Comparison of ENCODE assay signal across 8 cellular contexts in the genomic region with DNA sequence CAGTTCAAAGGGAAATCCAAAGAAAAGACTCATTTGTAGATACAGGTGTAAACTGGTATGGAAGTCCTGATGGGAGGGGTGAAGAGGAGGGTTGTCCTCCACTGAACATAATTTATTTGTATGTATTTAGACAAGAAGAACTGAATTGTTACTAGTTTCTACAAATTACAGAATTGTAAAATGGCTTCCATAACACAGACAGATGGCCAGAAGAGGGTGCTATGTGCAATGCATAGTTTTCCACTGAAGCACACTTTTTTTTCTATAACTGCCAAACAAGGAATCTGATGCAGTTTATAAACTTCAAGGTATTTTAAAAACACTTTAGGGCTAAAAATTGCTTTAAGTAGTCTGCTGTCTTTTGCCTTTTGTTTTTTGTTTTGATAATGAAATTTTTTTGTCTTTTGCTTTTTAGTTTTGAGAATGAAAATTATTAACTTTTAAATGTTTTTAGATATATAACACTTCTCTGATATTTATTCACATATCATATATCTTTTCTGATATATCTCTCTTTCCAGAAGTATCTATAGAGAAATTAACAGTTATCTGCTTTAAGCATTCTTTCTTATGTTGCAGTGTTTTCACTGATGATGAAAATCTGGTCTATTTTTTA. TPM values are rescaled to one million over a fixed set of nuclear protein-coding genes. Genes with fewer than 3 reads are reported as not detected.
DNase-seq lines count a peak whose midpoint lies in the region; ATAC-seq and TF ChIP-seq lines count a peak whose summit lies in the region.

No MANE protein-coding gene starts in this region.

- no peaks in the 10 kb centered on the region for H3K9me3 ChIP-seq in Panc1 (ENCODE audit: control insufficient read depth, insufficient read depth, low read depth, low read length)
- H3K9me3 ChIP-seq in testis, result no peaks in the 10 kb centered on the region

- H3K4me3 ChIP-seq in Panc1 (ENCODE audit: low read depth in 2 of 2, low read length in 2 of 2) (no peak overlapping the region), testis (no peak overlapping the region)

- H3K4me1 ChIP-seq in Panc1 (ENCODE audit: control insufficient read depth, insufficient read depth, low read length), result no peaks in the 10 kb centered on the region
- no peaks in the 10 kb centered on the region for H3K4me1 ChIP-seq in testis

- in situ Hi-C loops in Panc1 (cut with HindIII; ENCODE audit: low pct_unique_long_range_greater_than_20kb, low sequenced_read_pairs), result no loop called here

- POLR2A ChIA-PET in Panc1 (lab: Charles Lee), result no interaction called here

- H3K27me3 ChIP-seq in Panc1 (ENCODE audit: control insufficient read depth, insufficient read depth, low read length) (no peaks in the 10 kb centered on the region), testis (no peaks in the 10 kb centered on the region)

- TF ChIP-seq CTCF in AG09319 (IDR thresholded peaks at IDR 0.05; ENCODE audit: low read depth, low read length), result peak; percentile 59
- TF ChIP-seq CTCF in Panc1 (IDR thresholded peaks at IDR 0.05), result peak; percentile 68; the same call in 1 of the 2 replicates
- peak; percentile 41 to 48 (median 47) for TF ChIP-seq CTCF in testis (IDR thresholded peaks at IDR 0.05)

- DNase-seq in AG09319 (ENCODE audit: extremely low read depth, low read depth) (no peak), Panc1 (ENCODE audit: low read depth, low spot score) (peak; percentile 12), fibroblast of the conjunctiva (ENCODE audit: low read depth) (peak; percentile 24), testis (peak; percentile 44), islet precursor cell (no peak)

- no TSS peak for BruUV-seq in Panc1 (replicated peaks; lab: Mats Ljungman, UMichigan)

- H3K27ac ChIP-seq in Panc1 (ENCODE audit: low read length) (no peak overlapping the region), testis (no peak overlapping the region)

- no peak for TF ChIP-seq POLR2A in testis (IDR thresholded peaks at IDR 0.05)

- intact Hi-C loops in Panc1 (cut with micrococcal nuclease; ENCODE audit: unreplicated experiment) (loop anchor here (5.0 kb wide), 2 partner anchors 283 to 453 kb away; no protein-coding TSS in a partner anchor), testis (cut with DNase I; ENCODE audit: low total_unique reads) (no loop called here)

- CTCF ChIA-PET in Panc1 (lab: Charles Lee), result no interaction called here

- H3K36me3 ChIP-seq in Panc1 (ENCODE audit: control insufficient read depth, insufficient read depth, low read length) (no peaks in the 10 kb centered on the region), testis (ENCODE audit: low read depth, missing control alignments) (no peaks in the 10 kb centered on the region)

- ATAC-seq in GM18868 (IDR thresholded peaks at IDR 0.05; ENCODE audit: unreplicated experiment) (peak; percentile 51), Panc1 (no peak), HG03432 (IDR thresholded peaks at IDR 0.05; ENCODE audit: unreplicated experiment) (no peak), GM18861 (IDR thresholded peaks at IDR 0.05; ENCODE audit: unreplicated experiment) (no peak)

RNA-seq across cellular contexts. Expression of gene PHYHIPL, which starts 58.5 kb away (rescaled TPM):
- not detected for total RNA-seq in Panc1 (2021; ENCODE audit: unreplicated experiment)
- not detected for polyA plus RNA-seq in Panc1 (2012; ENCODE audit: insufficient read length)
- total RNA-seq in testis, result 10 to 100 TPM; 16.9 to 24.3 TPM
- polyA plus RNA-seq in testis (ENCODE audit: insufficient read depth, low read depth, low replicate concordance), result 78.0 TPM

Comparison
In these comparisons a context has a peak if more than half of its experiments do, and no peak if none do; other contexts are left out.
1. DNase-seq: peak in Panc1 (single experiment), fibroblast of the conjunctiva (single experiment) and testis (single experiment); none in AG09319 (single experiment) and islet precursor cell (single experiment).
2. RNA of gene PHYHIPL, which starts 58.5 kb away (total RNA-seq): 16.9 to 24.3 TPM in testis; not detected in Panc1 (single experiment); every median in the first group is over 10 times any median in the second.
3. Peak in every context shown above with its lines, with median percentiles within 50 percentile points of each other: CTCF ChIP-seq.